14 cellular contexts compared by ENCODE assay signal in the genomic region with DNA sequence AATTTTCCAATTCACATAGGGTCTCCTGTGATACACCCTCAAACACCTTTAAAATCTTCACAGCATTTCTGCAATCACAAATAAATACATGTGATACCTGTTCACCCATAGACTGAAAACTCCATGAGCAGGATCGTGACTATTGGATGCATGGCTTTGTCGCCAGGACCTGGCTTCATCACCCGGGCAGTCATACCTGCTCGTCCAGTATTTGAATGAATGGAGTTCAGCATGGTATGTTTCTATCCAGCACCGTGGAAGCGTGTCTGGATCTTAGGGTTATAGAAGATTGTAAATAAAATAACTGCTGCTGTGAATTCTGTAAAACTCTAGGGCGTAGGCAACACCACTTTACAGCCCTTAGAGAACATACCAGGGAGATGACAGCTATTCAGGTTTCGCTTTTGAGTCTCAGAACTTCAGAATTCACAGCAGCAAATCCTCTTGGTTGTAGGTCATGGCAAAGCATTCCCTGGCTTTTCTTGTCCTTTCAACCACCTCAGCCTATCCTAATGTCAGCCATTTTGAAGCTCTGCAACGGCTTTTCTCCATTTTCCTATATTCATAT. TPM values are rescaled to one million over a fixed set of nuclear protein-coding genes. Genes with fewer than 3 reads are reported as not detected.
DNase-seq lines count a peak whose midpoint lies in the region; ATAC-seq and TF ChIP-seq lines count a peak whose summit lies in the region.
"Had no signal": no experiment of that assay in that cellular context is flagged by ENCODE, and none has a peak within 500 bp of the region (broad histone marks: within the 10 kb centered on the region; RNA-seq: fewer than 3 reads in every experiment).

No MANE protein-coding gene starts in this region.

- H3K27me3 ChIP-seq in PC-3 (ENCODE audit: low read length) (no peaks in the 10 kb centered on the region), prostate gland (replicated peaks; ENCODE audit: insufficient read depth) (no peaks in the 10 kb centered on the region), left ventricle myocardium inferior (ENCODE audit: low read depth) (peaks cover 10% of the 10 kb centered on the region)

- H3K9ac ChIP-seq in PC-3 (ENCODE audit: low read length), result no peak overlapping the region

- peak overlapping the region; percentile 48; the same call in 1 of the 2 replicates for H2AFZ ChIP-seq in PC-3 (ENCODE audit: low read length)

- no TSS peak for BruUV-seq in PC-3 (replicated peaks; lab: Mats Ljungman, UMichigan)

- H3K4me3 ChIP-seq in PC-3 (ENCODE audit: low read length) (no peak overlapping the region), fibroblast of villous mesenchyme (ENCODE audit: low read depth, low read length) (no peak overlapping the region), prostate gland (no peak overlapping the region), left ventricle myocardium inferior (no peak overlapping the region)

- no peak overlapping the region for H3K4me2 ChIP-seq in PC-3 (ENCODE audit: low read length)

- H3K9me2 ChIP-seq in PC-3 (replicated peaks; ENCODE audit: low read length), result no peaks in the 10 kb centered on the region

- DNase-seq in ELF-1 (ENCODE audit: low read depth, low spot score) (peak; percentile 15), PC-3 (peak; percentile 15), fibroblast of villous mesenchyme (ENCODE audit: low read depth) (peak; percentile 11), prostate gland (ENCODE audit: low spot score) (peak; percentile 40), GF-D8 (lab: John Stamatoyannopoulos, UW) (no peak), left ventricle myocardium inferior (no peak)
- no peak for DNase-seq in stimulated activated CD4-positive, alpha-beta T cell treated with anti-CD3 and anti-CD28 coated beads, Interleukin-1b, Interleukin-23, amount 100 ng/mL, for 48 hours
- DNase-seq: C1 segment of cervical spinal cord, DND-41, NCI-H187 treated with DMSO at 0.1 percent for 48 hours, NCI-H2171, NCI-H446, NCI-H69 had no signal

- no peak for TF ChIP-seq POLR2A in prostate gland (IDR thresholded peaks at IDR 0.05)

- POLR2A ChIA-PET in PC-3 (lab: Charles Lee; ENCODE audit: unreplicated experiment), result interaction anchor here (0.6 to 0.7 kb wide), 2 partner anchors 30 to 38 kb away, joined by 3 to 4 read pairs; no protein-coding TSS in a partner anchor

- TF ChIP-seq CTCF in PC-3 (conservative IDR thresholded peaks at IDR 0.05; ENCODE audit: low read depth, low read length) (no peak), fibroblast of villous mesenchyme (IDR thresholded peaks at IDR 0.05; ENCODE audit: insufficient read depth, low read depth, low read length) (no peak), prostate gland (IDR thresholded peaks at IDR 0.05) (no peak), left ventricle myocardium inferior (IDR thresholded peaks at IDR 0.05; ENCODE audit: borderline replicate concordance) (no peak)

- H3K36me3 ChIP-seq in PC-3 (ENCODE audit: low read depth, low read length), result no peaks in the 10 kb centered on the region
- no peaks in the 10 kb centered on the region for H3K36me3 ChIP-seq in prostate gland
- no peaks in the 10 kb centered on the region for H3K36me3 ChIP-seq in left ventricle myocardium inferior

- no peaks in the 10 kb centered on the region for H3K79me2 ChIP-seq in PC-3 (ENCODE audit: low read length)

- WGBS in prostate gland, result 53% methylated on average over 9 of the region's 9 CpGs

- H3K4me1 ChIP-seq in PC-3 (ENCODE audit: insufficient read depth, low read length) (no peaks in the 10 kb centered on the region), prostate gland (replicated peaks) (no peaks in the 10 kb centered on the region), left ventricle myocardium inferior (no peaks in the 10 kb centered on the region)

- H4K20me1 ChIP-seq in PC-3 (ENCODE audit: low read length), result no peaks in the 10 kb centered on the region

- H3K27ac ChIP-seq in PC-3 (ENCODE audit: low read length) (no peak overlapping the region), prostate gland (no peak overlapping the region), left ventricle myocardium inferior (replicated peaks) (no peak overlapping the region)
- H3K27ac ChIP-seq: RWPE1 had no signal

- CTCF ChIA-PET in PC-3 (lab: Charles Lee), result no interaction called here

- no peaks in the 10 kb centered on the region for H3K9me3 ChIP-seq in PC-3 (ENCODE audit: low read length)
- no peaks in the 10 kb centered on the region for H3K9me3 ChIP-seq in prostate gland
- no peaks in the 10 kb centered on the region for H3K9me3 ChIP-seq in left ventricle myocardium inferior (replicated peaks)

- no peaks in the 10 kb centered on the region for H3F3A ChIP-seq in PC-3 (ENCODE audit: low read length, unreplicated experiment)

- intact Hi-C loops in PC-3 (cut with micrococcal nuclease), result no loop called here
- intact Hi-C loops in prostate gland (cut with DNase I), result no loop called here
- intact Hi-C loops in left ventricle myocardium inferior (cut with micrococcal nuclease), result no loop called here

- no peak; the same call in 1 of the 2 replicates for ATAC-seq in PC-3

RNA-seq across cellular contexts. Expression of gene USP6NL, which starts 47.4 kb away (rescaled TPM):
- 13.0 and 14.3 TPM in 2 replicates for total RNA-seq in PC-3 (2014; rRNA removed)
- 10.6 and 12.5 TPM in 2 replicates for total RNA-seq in fibroblast of villous mesenchyme
- 10 to 100 TPM; 13.9 to 28.4 TPM for total RNA-seq in prostate gland
- 7.9 TPM for total RNA-seq in left ventricle myocardium inferior

Comparison
In these comparisons a context has a peak if more than half of its experiments do, and no peak if none do; other contexts are left out.
1. DNase-seq: peak in ELF-1 (single experiment), PC-3 (single experiment), fibroblast of villous mesenchyme (single experiment) and prostate gland (single experiment); none in GF-D8 (single experiment), left ventricle myocardium inferior (single experiment) and stimulated activated CD4-positive, alpha-beta T cell treated with anti-CD3 and anti-CD28 coated beads, Interleukin-1b, Interleukin-23, amount 100 ng/mL, for 48 hours (single experiment).